ENCODE assay signal across 1 cellular context in the genomic region with DNA sequence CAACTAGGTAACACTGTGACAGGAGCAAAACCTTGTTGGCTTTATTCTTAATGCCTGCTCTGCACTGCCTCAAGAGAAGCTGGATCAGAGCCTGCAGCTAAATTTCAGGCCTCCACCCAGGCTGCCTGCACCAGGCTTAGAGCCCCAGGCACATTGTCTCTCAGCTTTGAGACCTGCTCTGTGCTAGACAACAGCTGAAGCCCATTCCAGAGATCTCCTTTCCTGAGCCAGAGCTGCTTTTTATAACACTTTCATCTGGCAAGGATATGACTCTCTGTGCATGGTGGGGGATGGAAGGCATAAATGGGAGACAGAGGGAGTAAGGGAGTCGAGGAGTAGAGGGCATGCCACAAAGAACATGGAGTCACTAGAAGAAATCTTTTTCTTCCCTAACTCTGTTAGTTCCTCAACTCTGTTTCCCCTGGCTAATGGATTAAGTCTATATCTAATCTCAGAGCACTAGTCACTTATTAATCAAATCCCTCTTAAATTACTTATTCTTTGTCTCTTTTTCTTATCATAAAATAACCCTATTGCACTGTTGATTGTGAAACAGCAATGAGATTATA.
TF ChIP-seq lines count a peak whose summit lies in the region.

No MANE protein-coding gene starts in this region.

TF ChIP-seq in HCT116, 20 proteins besides CTCF, POLR2A, EP300 and RAD21 (continued from another document):
- no peak for TF ChIP-seq ZFX (IDR thresholded peaks at IDR 0.05)
- no peak for TF ChIP-seq CEBPB (IDR thresholded peaks at IDR 0.05; ENCODE audit: low read depth)
- TF ChIP-seq EZH2phosphoT487 (IDR thresholded peaks at IDR 0.05; ENCODE audit: borderline replicate concordance), result no peak
- no peak for TF ChIP-seq POLR2AphosphoS5 (IDR thresholded peaks at IDR 0.05; ENCODE audit: low read depth, low read length)
- TF ChIP-seq, protein P1, sequence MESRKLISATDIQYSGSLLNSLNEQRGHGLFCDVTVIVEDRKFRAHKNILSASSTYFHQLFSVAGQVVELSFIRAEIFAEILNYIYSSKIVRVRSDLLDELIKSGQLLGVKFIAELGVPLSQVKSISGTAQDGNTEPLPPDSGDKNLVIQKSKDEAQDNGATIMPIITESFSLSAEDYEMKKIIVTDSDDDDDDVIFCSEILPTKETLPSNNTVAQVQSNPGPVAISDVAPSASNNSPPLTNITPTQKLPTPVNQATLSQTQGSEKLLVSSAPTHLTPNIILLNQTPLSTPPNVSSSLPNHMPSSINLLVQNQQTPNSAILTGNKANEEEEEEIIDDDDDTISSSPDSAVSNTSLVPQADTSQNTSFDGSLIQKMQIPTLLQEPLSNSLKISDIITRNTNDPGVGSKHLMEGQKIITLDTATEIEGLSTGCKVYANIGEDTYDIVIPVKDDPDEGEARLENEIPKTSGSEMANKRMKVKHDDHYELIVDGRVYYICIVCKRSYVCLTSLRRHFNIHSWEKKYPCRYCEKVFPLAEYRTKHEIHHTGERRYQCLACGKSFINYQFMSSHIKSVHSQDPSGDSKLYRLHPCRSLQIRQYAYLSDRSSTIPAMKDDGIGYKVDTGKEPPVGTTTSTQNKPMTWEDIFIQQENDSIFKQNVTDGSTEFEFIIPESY (IDR thresholded peaks at IDR 0.05; ENCODE audit: extremely low read depth, insufficient replicate concordance, low read length), result no peak
- TF ChIP-seq TCF7L2 (IDR thresholded peaks at IDR 0.05; ENCODE audit: borderline replicate concordance, extremely low read depth, insufficient read depth, insufficient read length), result no peak
- TF ChIP-seq, protein P2, sequence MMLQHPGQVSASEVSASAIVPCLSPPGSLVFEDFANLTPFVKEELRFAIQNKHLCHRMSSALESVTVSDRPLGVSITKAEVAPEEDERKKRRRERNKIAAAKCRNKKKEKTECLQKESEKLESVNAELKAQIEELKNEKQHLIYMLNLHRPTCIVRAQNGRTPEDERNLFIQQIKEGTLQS (IDR thresholded peaks at IDR 0.05), result no peak
- no peak for TF ChIP-seq CBX3 (IDR thresholded peaks at IDR 0.05; ENCODE audit: low read depth)
- TF ChIP-seq FOSL1 (IDR thresholded peaks at IDR 0.05; ENCODE audit: low read depth), result no peak
- TF ChIP-seq SP1 (IDR thresholded peaks at IDR 0.05; ENCODE audit: low read depth), result no peak
- TF ChIP-seq EGR1 (IDR thresholded peaks at IDR 0.05; ENCODE audit: low read depth), result no peak
- TF ChIP-seq, protein P3, sequence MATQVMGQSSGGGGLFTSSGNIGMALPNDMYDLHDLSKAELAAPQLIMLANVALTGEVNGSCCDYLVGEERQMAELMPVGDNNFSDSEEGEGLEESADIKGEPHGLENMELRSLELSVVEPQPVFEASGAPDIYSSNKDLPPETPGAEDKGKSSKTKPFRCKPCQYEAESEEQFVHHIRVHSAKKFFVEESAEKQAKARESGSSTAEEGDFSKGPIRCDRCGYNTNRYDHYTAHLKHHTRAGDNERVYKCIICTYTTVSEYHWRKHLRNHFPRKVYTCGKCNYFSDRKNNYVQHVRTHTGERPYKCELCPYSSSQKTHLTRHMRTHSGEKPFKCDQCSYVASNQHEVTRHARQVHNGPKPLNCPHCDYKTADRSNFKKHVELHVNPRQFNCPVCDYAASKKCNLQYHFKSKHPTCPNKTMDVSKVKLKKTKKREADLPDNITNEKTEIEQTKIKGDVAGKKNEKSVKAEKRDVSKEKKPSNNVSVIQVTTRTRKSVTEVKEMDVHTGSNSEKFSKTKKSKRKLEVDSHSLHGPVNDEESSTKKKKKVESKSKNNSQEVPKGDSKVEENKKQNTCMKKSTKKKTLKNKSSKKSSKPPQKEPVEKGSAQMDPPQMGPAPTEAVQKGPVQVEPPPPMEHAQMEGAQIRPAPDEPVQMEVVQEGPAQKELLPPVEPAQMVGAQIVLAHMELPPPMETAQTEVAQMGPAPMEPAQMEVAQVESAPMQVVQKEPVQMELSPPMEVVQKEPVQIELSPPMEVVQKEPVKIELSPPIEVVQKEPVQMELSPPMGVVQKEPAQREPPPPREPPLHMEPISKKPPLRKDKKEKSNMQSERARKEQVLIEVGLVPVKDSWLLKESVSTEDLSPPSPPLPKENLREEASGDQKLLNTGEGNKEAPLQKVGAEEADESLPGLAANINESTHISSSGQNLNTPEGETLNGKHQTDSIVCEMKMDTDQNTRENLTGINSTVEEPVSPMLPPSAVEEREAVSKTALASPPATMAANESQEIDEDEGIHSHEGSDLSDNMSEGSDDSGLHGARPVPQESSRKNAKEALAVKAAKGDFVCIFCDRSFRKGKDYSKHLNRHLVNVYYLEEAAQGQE (IDR thresholded peaks at IDR 0.05; ENCODE audit: low read depth), result no peak
- no peak for TF ChIP-seq SRF (IDR thresholded peaks at IDR 0.05; ENCODE audit: low read depth)
- TF ChIP-seq JUND (IDR thresholded peaks at IDR 0.05), result no peak
- TF ChIP-seq SIN3A (IDR thresholded peaks at IDR 0.05; ENCODE audit: low read depth), result no peak
- TF ChIP-seq ZNF274 (IDR thresholded peaks at IDR 0.05; ENCODE audit: low read depth, low read length), result no peak
